Comparison of ENCODE assay signal across 14 cellular contexts in the genomic region with DNA sequence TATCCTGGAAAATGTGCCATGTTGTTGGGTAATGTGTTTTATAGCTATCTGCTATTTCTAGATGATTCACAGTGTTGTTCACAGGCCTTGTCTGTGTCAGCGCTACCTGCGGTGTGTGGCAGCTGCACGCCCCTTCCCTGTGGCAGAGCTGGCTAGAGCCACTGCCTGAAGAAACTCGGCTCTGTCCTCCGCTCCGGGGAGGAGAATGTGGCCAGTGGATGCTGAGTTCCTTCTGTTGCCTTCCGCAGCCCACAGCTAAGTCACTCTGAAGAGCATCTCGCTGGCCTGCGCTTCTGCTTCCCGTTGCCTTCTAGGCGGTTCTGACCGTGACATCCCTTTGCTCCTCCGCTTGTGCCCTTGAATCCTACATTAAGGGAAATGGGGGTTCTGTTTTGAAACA.
"Had no signal": no experiment of that assay in that cellular context is flagged by ENCODE, and none has a peak within 500 bp of the region (broad histone marks: within the 10 kb centered on the region; RNA-seq: fewer than 3 reads in every experiment).

No MANE protein-coding gene starts in this region.

- H3K27me3 ChIP-seq: adrenal gland, gastroesophageal sphincter, sigmoid colon, upper lobe of left lung had no signal

- DNase-seq: activated B cell treated with CpG ODN at 0.5 μM for 24 hours; activated CD4-positive, alpha-beta T cell treated with anti-CD3 and anti-CD28 coated beads, Interleukin-2, amount 10 ng/mL, durations not matched to agents 24 days and 14 days; activated naive CD4-positive, alpha-beta T cell treated with anti-CD3 and anti-CD28 coated beads, Interleukin-2, amount 50 U/mL, for 16 hours; cortex of kidney; effector memory CD4-positive, alpha-beta T cell; kidney glomerular epithelial cell; lower lobe of right lung; naive B cell; sigmoid colon; stimulated activated CD4-positive, alpha-beta T cell treated with anti-CD3 and anti-CD28 coated beads, Interleukin-2, amount 100 ng/mL, for 48 hours had no signal

- H3K4me1 ChIP-seq: adrenal gland, gastroesophageal sphincter, lower lobe of right lung, sigmoid colon, upper lobe of left lung had no signal

- H3K27ac ChIP-seq: adrenal gland, epithelial cell of prostate, gastroesophageal sphincter, lower lobe of right lung, sigmoid colon, upper lobe of left lung had no signal

- H3K36me3 ChIP-seq: adrenal gland, gastroesophageal sphincter, lower lobe of right lung, sigmoid colon, upper lobe of left lung had no signal

- ATAC-seq: gastroesophageal sphincter, lower lobe of right lung had no signal

- H3K4me3 ChIP-seq: adrenal gland, gastroesophageal sphincter, lower lobe of right lung, sigmoid colon, upper lobe of left lung had no signal

- H3K9me3 ChIP-seq: gastroesophageal sphincter, lower lobe of right lung, sigmoid colon, upper lobe of left lung had no signal
